ENCODE assay signal across 10 cellular contexts in the genomic region with DNA sequence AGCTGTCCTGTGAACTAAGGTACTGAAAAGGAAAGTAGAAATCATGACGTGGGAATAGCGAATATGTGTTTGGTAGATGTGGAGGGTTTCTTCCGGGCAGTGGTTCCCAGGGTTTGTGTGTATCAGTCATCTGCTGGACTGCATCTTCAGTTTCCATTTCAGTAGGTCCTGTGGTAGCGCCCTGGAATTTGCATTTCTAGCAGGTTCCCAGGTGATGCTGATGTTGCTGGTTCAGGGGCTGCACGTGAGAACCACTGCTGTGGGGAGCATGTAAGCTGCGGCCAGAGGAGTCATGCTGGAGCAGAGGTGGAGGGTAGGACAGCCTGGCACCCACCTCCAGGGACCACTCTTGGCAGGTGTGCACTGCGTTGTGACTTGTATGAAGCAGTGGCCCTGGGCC. TPM values are rescaled to one million over a fixed set of nuclear protein-coding genes. Genes with fewer than 3 reads are reported as not detected.
DNase-seq lines count a peak whose midpoint lies in the region; ATAC-seq and TF ChIP-seq lines count a peak whose summit lies in the region.
"Had no signal": no experiment of that assay in that cellular context is flagged by ENCODE, and none has a peak within 500 bp of the region (broad histone marks: within the 10 kb centered on the region; RNA-seq: fewer than 3 reads in every experiment).

No MANE protein-coding gene starts in this region.

- H3K4me3 ChIP-seq in dorsolateral prefrontal cortex = no peak overlapping the region
- H3K4me3 ChIP-seq: vagina had no signal

- DNase-seq in GM13977 (ENCODE audit: low spot score) = peak; percentile 51
- DNase-seq in DMS114 treated with DMSO at 0.1 percent for 48 hours (lab: John Stamatoyannopoulos, UW; ENCODE audit: unreplicated experiment) = no peak
- DNase-seq in globus pallidus (ENCODE audit: low spot score) = no peak
- no peak for DNase-seq in left colon
- no peak for DNase-seq in dorsolateral prefrontal cortex
- DNase-seq: NCI-H1436 treated with DMSO at 0.1 percent for 48 hours had no signal

- H3K27me3 ChIP-seq in dorsolateral prefrontal cortex = peaks cover 0 to 6% (median 0%) of the 10 kb centered on the region in 45 donors
- H3K27me3 ChIP-seq: vagina had no signal

- intact Hi-C loops in left colon (cut with DNase I, micrococcal nuclease) = no loop called here
- intact Hi-C loops in dorsolateral prefrontal cortex (cut with DNase I) = no loop called here

- TF ChIP-seq CTCF in GM13977 (IDR thresholded peaks at IDR 0.05; ENCODE audit: extremely low read depth, insufficient read depth, missing control alignments) (no peak), dorsolateral prefrontal cortex (IDR thresholded peaks at IDR 0.05 in 54 of 56, conservative IDR thresholded peaks at IDR 0.05 in 2 of 56; ENCODE audit: low read depth in 1 of 56, partially characterized antibody in 56 of 56) (no peak)

- H3K27ac ChIP-seq in dorsolateral prefrontal cortex = no peak overlapping the region
- H3K27ac ChIP-seq: vagina had no signal

- ATAC-seq in GM19452 (IDR thresholded peaks at IDR 0.05; ENCODE audit: unreplicated experiment) = peak; percentile 37
- peak; percentile 47 for ATAC-seq in HG02870 (IDR thresholded peaks at IDR 0.05; ENCODE audit: unreplicated experiment)
- ATAC-seq in HG03520 (IDR thresholded peaks at IDR 0.05; ENCODE audit: unreplicated experiment) = peak; percentile 58
- ATAC-seq in left colon = no peak

- in situ Hi-C loops in GM13977 (cut with MboI; ENCODE audit: low pct_unique_long_range_greater_than_20kb, low sequenced_read_pairs, unreplicated experiment) = no loop called here

RNA-seq across cellular contexts. Expression of a gene that starts 47.1 kb away (rescaled TPM):
- total RNA-seq in left colon = 10 to 100 TPM in 1 of 2 donors, 1 to 10 TPM in 1; 3.7 to 14.5 TPM
- total RNA-seq in dorsolateral prefrontal cortex = 10 to 100 TPM in 108 of 120 experiments, 1 to 10 TPM in 12; 6.8 to 26.3 (median 12.9) TPM
